16 cellular contexts compared by ENCODE assay signal in genomic region chr18:54740146-54740844, GRCh38.
A peak's percentile ranks its signal among the peaks of the same experiment; 100 is the strongest.
DNase-seq lines count a peak whose midpoint lies in the region; TF ChIP-seq lines count a peak whose summit lies in the region.
"Had no signal": no experiment of that assay in that cellular context is flagged by ENCODE, and none has a peak within 500 bp of the region (broad histone marks: within the 10 kb centered on the region; RNA-seq: fewer than 3 reads in every experiment).

No MANE protein-coding gene starts in this region.

- DNase-seq in HFF-Myc (ENCODE audit: extremely low read depth, low read depth) (peak; percentile 16), SK-N-MC (ENCODE audit: low read depth, low spot score) (no peak), fibroblast of mammary gland (ENCODE audit: low read depth) (peak; percentile 82), smooth muscle cell (lab: John Stamatoyannopoulos, UW; ENCODE audit: unreplicated experiment) (no peak), sigmoid colon (no peak)
- DNase-seq in stimulated activated CD4-positive, alpha-beta T cell treated with anti-CD3 and anti-CD28 coated beads, Interleukin-2, amount 100 ng/mL, for 24 hours, result no peak
- DNase-seq in activated T-cell treated with anti-CD3 and anti-CD28 coated beads, Interleukin-2, amount 50 U/mL, for 1 hour, result no peak
- DNase-seq: activated CD8-positive, alpha-beta memory T cell treated with anti-CD3 and anti-CD28 coated beads for 24 hours; activated effector memory CD4-positive, alpha-beta T cell treated with Interleukin-2 at 50 U/mL for 16 hours; hippocampal formation; left cardiac atrium; MM.1S; NCI-H1930; NCI-H524; posterior cingulate gyrus; T-cell had no signal

- no peaks in the 10 kb centered on the region for H3K4me1 ChIP-seq in smooth muscle cell (ENCODE audit: low read depth)
- peaks cover 0 to 14% (median 10%) of the 10 kb centered on the region in 4 donors for H3K4me1 ChIP-seq in sigmoid colon

- no peak for TF ChIP-seq EP300 in sigmoid colon (IDR thresholded peaks at IDR 0.05)

- H3K36me3 ChIP-seq in SK-N-MC (ENCODE audit: insufficient read depth, low read length) (no peaks in the 10 kb centered on the region), smooth muscle cell (ENCODE audit: low read depth) (no peaks in the 10 kb centered on the region), sigmoid colon (no peaks in the 10 kb centered on the region)

- H3K27ac ChIP-seq in SK-N-MC (0 out of 2 replicates have a peak overlapping the region, but pooled peaks have one; percentile 16), smooth muscle cell (ENCODE audit: low read depth) (peak overlapping the region; percentile 86), sigmoid colon (no peak overlapping the region)

- H2AFZ ChIP-seq in smooth muscle cell (ENCODE audit: low read depth), result peak overlapping the region; percentile 52

- TF ChIP-seq CTCF in HFF-Myc (IDR thresholded peaks at IDR 0.05; ENCODE audit: low read depth, low read length, missing control alignments), result no peak
- no peak for TF ChIP-seq CTCF in fibroblast of mammary gland (conservative IDR thresholded peaks at IDR 0.05; ENCODE audit: control insufficient read depth, insufficient read depth, low read depth, low read length)
- TF ChIP-seq CTCF in smooth muscle cell (IDR thresholded peaks at IDR 0.05; ENCODE audit: borderline replicate concordance, insufficient read depth, poor library complexity, severe bottlenecking), result no peak
- no peak for TF ChIP-seq CTCF in sigmoid colon (IDR thresholded peaks at IDR 0.05)

- peaks cover 7% of the 10 kb centered on the region for H3F3A ChIP-seq in smooth muscle cell (ENCODE audit: low read depth)

- no peaks in the 10 kb centered on the region for H4K20me1 ChIP-seq in smooth muscle cell (ENCODE audit: low read depth)

- TF ChIP-seq POLR2A in sigmoid colon (IDR thresholded peaks at IDR 0.05), result no peak

- no peaks in the 10 kb centered on the region for H3K79me2 ChIP-seq in smooth muscle cell (ENCODE audit: low read depth)

- H3K9ac ChIP-seq in SK-N-MC (ENCODE audit: insufficient read length) (no peak overlapping the region), smooth muscle cell (ENCODE audit: low read depth) (no peak overlapping the region)

- H3K27me3 ChIP-seq in smooth muscle cell (ENCODE audit: low read depth) (no peaks in the 10 kb centered on the region), sigmoid colon (no peaks in the 10 kb centered on the region)

- intact Hi-C loops in sigmoid colon (cut with DNase I), result no loop called here

- H3K4me3 ChIP-seq in HFF-Myc (replicated peaks; ENCODE audit: low read depth, low read length) (no peak overlapping the region), SK-N-MC (no peak overlapping the region), fibroblast of mammary gland (ENCODE audit: control insufficient read depth, low read depth, low read length) (no peak overlapping the region), smooth muscle cell (no peak overlapping the region), sigmoid colon (no peak overlapping the region)

- peak overlapping the region; percentile 26 for H3K4me2 ChIP-seq in smooth muscle cell

- H3K9me3 ChIP-seq in SK-N-MC (ENCODE audit: low read depth, low read length) (no peaks in the 10 kb centered on the region), smooth muscle cell (replicated peaks; ENCODE audit: low read depth) (no peaks in the 10 kb centered on the region), sigmoid colon (no peaks in the 10 kb centered on the region)

- 57% methylated on average over 3 of the region's 3 CpGs for WGBS in smooth muscle cell (ENCODE audit: low lambda C conversion rate)
- WGBS in sigmoid colon, 2 donors, result 66 to 77% methylated on average over 3 of the region's 3 CpGs

Comparison
In these comparisons a context has a peak if more than half of its experiments do, and no peak if none do; other contexts are left out.
1. DNase-seq: peak in HFF-Myc (single experiment) and fibroblast of mammary gland (single experiment); none in SK-N-MC (single experiment), smooth muscle cell (single experiment), stimulated activated CD4-positive, alpha-beta T cell treated with anti-CD3 and anti-CD28 coated beads, Interleukin-2, amount 100 ng/mL, for 24 hours (0 of 2), sigmoid colon (single experiment) and activated T-cell treated with anti-CD3 and anti-CD28 coated beads, Interleukin-2, amount 50 U/mL, for 1 hour (single experiment).
2. H3K27ac ChIP-seq: peak in SK-N-MC (single experiment) and smooth muscle cell (single experiment); none in sigmoid colon (0 of 4).